In genomic region chr14:53147208-53147607, GRCh38 we compare ENCODE assay signal across 12 cellular contexts. TPM values are rescaled to one million over a fixed set of nuclear protein-coding genes. Genes with fewer than 3 reads are reported as not detected.
DNase-seq lines count a peak whose midpoint lies in the region; ATAC-seq and TF ChIP-seq lines count a peak whose summit lies in the region.
"Had no signal": no experiment of that assay in that cellular context is flagged by ENCODE, and none has a peak within 500 bp of the region (broad histone marks: within the 10 kb centered on the region; RNA-seq: fewer than 3 reads in every experiment).

No MANE protein-coding gene starts in this region.

- no peak for TF ChIP-seq EP300 in transverse colon (IDR thresholded peaks at IDR 0.05; ENCODE audit: low read depth)

- H3K36me3 ChIP-seq in BLaER1 treated with 17β-estradiol and CSF1 and Interleukin-3, amounts not matched to agents 10 nM and 100 nM = peaks cover 5 to 61% (median 47%) of the 10 kb centered on the region in 11 experiments
- peaks cover 29% of the 10 kb centered on the region for H3K36me3 ChIP-seq in OCI-LY1 (ENCODE audit: insufficient read depth, low read length)
- no peaks in the 10 kb centered on the region for H3K36me3 ChIP-seq in hepatocyte (replicated peaks; ENCODE audit: insufficient read depth, low read depth)
- no peaks in the 10 kb centered on the region for H3K36me3 ChIP-seq in transverse colon
- no peaks in the 10 kb centered on the region for H3K36me3 ChIP-seq in thyroid gland
- H3K36me3 ChIP-seq: thoracic aorta had no signal

- in situ Hi-C loops in transverse colon (cut with MboI; ENCODE audit: low pct_ligation_motif_present in 1 of 4, low pct_unique_long_range_greater_than_20kb in 1 of 4, low sequenced_read_pairs in 3 of 4) = no loop called here

- peak overlapping the region in 8 of 11 experiments; percentile 16 to 89 (median 45); a peak in 10 of 22 replicates for H3K4me2 ChIP-seq in BLaER1 treated with 17β-estradiol and CSF1 and Interleukin-3, amounts not matched to agents 10 nM and 100 nM
- H3K4me2 ChIP-seq in OCI-LY1 (ENCODE audit: low read length) (peak overlapping the region; percentile 36), hepatocyte (no peak overlapping the region)

- no peak overlapping the region for H2AFZ ChIP-seq in OCI-LY1 (ENCODE audit: low read length)
- H2AFZ ChIP-seq in hepatocyte = no peak overlapping the region

- peaks cover 26 to 56% (median 53%) of the 10 kb centered on the region in 11 experiments for H3K9me3 ChIP-seq in BLaER1 treated with 17β-estradiol and CSF1 and Interleukin-3, amounts not matched to agents 10 nM and 100 nM (replicated peaks in 1 of 11)
- H3K9me3 ChIP-seq in OCI-LY1 (ENCODE audit: low read length) (peaks cover 6% of the 10 kb centered on the region), hepatocyte (ENCODE audit: low read depth) (no peaks in the 10 kb centered on the region), transverse colon (no peaks in the 10 kb centered on the region), thyroid gland (no peaks in the 10 kb centered on the region)

- no peaks in the 10 kb centered on the region for H3F3A ChIP-seq in OCI-LY1 (ENCODE audit: insufficient read depth, low read length)

- peaks cover 17 to 42% (median 31%) of the 10 kb centered on the region in 11 experiments; a peak in 20 of 22 replicates for H4K20me1 ChIP-seq in BLaER1 treated with 17β-estradiol and CSF1 and Interleukin-3, amounts not matched to agents 10 nM and 100 nM
- H4K20me1 ChIP-seq in OCI-LY1 (ENCODE audit: insufficient read depth, low read length) (0 out of 2 replicates have a peak, but pooled peaks cover 4% of the 10 kb centered on the region), hepatocyte (ENCODE audit: insufficient read depth, poor library complexity, severe bottlenecking) (peaks cover 10% of the 10 kb centered on the region)

- H3K4me3 ChIP-seq in BLaER1 treated with 17β-estradiol and CSF1 and Interleukin-3, amounts not matched to agents 10 nM and 100 nM = no peak overlapping the region
- H3K4me3 ChIP-seq in OCI-LY1 (ENCODE audit: low read depth, low read length, poor library complexity, severe bottlenecking) (no peak overlapping the region), hepatocyte (no peak overlapping the region), transverse colon (no peak overlapping the region), thyroid gland (replicated peaks in 1 of 3) (no peak overlapping the region)
- H3K4me3 ChIP-seq: thoracic aorta had no signal

- intact Hi-C loops in transverse colon (cut with DNase I; ENCODE audit: low total_unique reads) (no loop called here), thyroid gland (cut with DNase I) (no loop called here)

- TF ChIP-seq POLR2A in transverse colon (IDR thresholded peaks at IDR 0.05) = no peak
- TF ChIP-seq POLR2A in thyroid gland (IDR thresholded peaks at IDR 0.05) = no peak

- DNase-seq in hepatocyte (ENCODE audit: low spot score) (no peak), transverse colon (no peak), NCI-H1105 (lab: John Stamatoyannopoulos, UW) (no peak), thyroid gland (no peak)
- DNase-seq: KG1, NCI-H510A had no signal

- TF ChIP-seq CTCF in OCI-LY1 (IDR thresholded peaks at IDR 0.05; ENCODE audit: low read length) (no peak), hepatocyte (IDR thresholded peaks at IDR 0.05; ENCODE audit: poor library complexity) (no peak), transverse colon (IDR thresholded peaks at IDR 0.05) (no peak), thyroid gland (IDR thresholded peaks at IDR 0.05) (no peak)

- H3K79me2 ChIP-seq in OCI-LY1 (ENCODE audit: insufficient read depth, low read length) (peaks cover 98% of the 10 kb centered on the region), hepatocyte (peaks cover 88% of the 10 kb centered on the region)

- WGBS in hepatocyte (ENCODE audit: low lambda C conversion rate, missing lambda C conversion rate) = 100% methylated on average over 2 of the region's 2 CpGs
- WGBS in transverse colon (ENCODE audit: low coverage in 1 of 2), 2 donors = 70 to 71% methylated on average over 2 of the region's 2 CpGs
- WGBS in thyroid gland, 2 donors = 95 to 97% methylated on average over 2 of the region's 2 CpGs

- H3K4me1 ChIP-seq in BLaER1 treated with 17β-estradiol and CSF1 and Interleukin-3, amounts not matched to agents 10 nM and 100 nM = peaks cover 30 to 61% (median 36%) of the 10 kb centered on the region in 10 experiments
- H3K4me1 ChIP-seq in OCI-LY1 (ENCODE audit: insufficient read depth, low read length, severe bottlenecking) (peaks cover 43% of the 10 kb centered on the region), hepatocyte (ENCODE audit: insufficient read depth) (no peaks in the 10 kb centered on the region), transverse colon (peaks cover 0 to 29% (median 7%) of the 10 kb centered on the region in 4 donors), thyroid gland (peaks cover 0 to 3% of the 10 kb centered on the region in 2 donors)

- no peaks in the 10 kb centered on the region for H3K27me3 ChIP-seq in BLaER1 treated with 17β-estradiol and CSF1 and Interleukin-3, amounts not matched to agents 10 nM and 100 nM
- H3K27me3 ChIP-seq in OCI-LY1 (ENCODE audit: insufficient read depth, low read length) (no peaks in the 10 kb centered on the region), hepatocyte (no peaks in the 10 kb centered on the region), transverse colon (no peaks in the 10 kb centered on the region), thyroid gland (no peaks in the 10 kb centered on the region)

- H3K9ac ChIP-seq in BLaER1 treated with 17β-estradiol and CSF1 and Interleukin-3, amounts not matched to agents 10 nM and 100 nM = no peak overlapping the region
- H3K9ac ChIP-seq in OCI-LY1 (ENCODE audit: low read length) = no peak overlapping the region

- H3K27ac ChIP-seq in BLaER1 treated with 17β-estradiol and CSF1 and Interleukin-3, amounts not matched to agents 10 nM and 100 nM = no peak overlapping the region
- peak overlapping the region; percentile 31 for H3K27ac ChIP-seq in OCI-LY1 (ENCODE audit: low read depth, low read length, poor library complexity, severe bottlenecking)
- H3K27ac ChIP-seq in hepatocyte = no peak overlapping the region
- no peak overlapping the region for H3K27ac ChIP-seq in transverse colon
- H3K27ac ChIP-seq in thyroid gland = no peak overlapping the region
- H3K27ac ChIP-seq: thoracic aorta had no signal

- ATAC-seq in GM18909 (IDR thresholded peaks at IDR 0.05; ENCODE audit: poor library complexity, unreplicated experiment) (peak; percentile 43), HG02840 (IDR thresholded peaks at IDR 0.05; ENCODE audit: low FRiP score, unreplicated experiment) (peak; percentile 35)
- ATAC-seq: HCT116 had no signal

- H3K9me2 ChIP-seq in OCI-LY1 (ENCODE audit: low read depth, low read length) = no peaks in the 10 kb centered on the region
- no peaks in the 10 kb centered on the region for H3K9me2 ChIP-seq in hepatocyte (replicated peaks; ENCODE audit: insufficient read depth)

RNA-seq across cellular contexts. Expression of gene DDHD1, which starts 5.9 kb away (rescaled TPM):
- total RNA-seq in hepatocyte (18.8 and 20.6 TPM in 2 replicates), transverse colon (10 to 100 TPM in 3 of 4 donors, 1 to 10 TPM in 1; 6.4 to 20.5 (median 13.7) TPM), thyroid gland (10 to 100 TPM; 17.1 to 34.6 (median 18.5) TPM)
- 6.2 and 7.2 TPM in 2 replicates for polyA plus RNA-seq in hepatocyte
